ENCODE assay signal across 25 cellular contexts in genomic region chr1:156690673-156691032, GRCh38. TPM values are rescaled to one million over a fixed set of nuclear protein-coding genes. Genes with fewer than 3 reads are reported as not detected.
DNase-seq lines count a peak whose midpoint lies in the region; ATAC-seq, FAIRE-seq and TF ChIP-seq lines count a peak whose summit lies in the region.
"Had no signal": no experiment of that assay in that cellular context is flagged by ENCODE, and none has a peak within 500 bp of the region (broad histone marks: within the 10 kb centered on the region; RNA-seq: fewer than 3 reads in every experiment).

No MANE protein-coding gene starts in this region.

- WGBS in HUES64, result 66% methylated on average over 8 of the region's 8 CpGs

- no peaks in the 10 kb centered on the region for H3K36me3 ChIP-seq in HUES64 (ENCODE audit: insufficient read depth, low read length)
- H3K36me3 ChIP-seq: ascending aorta, neutrophil, uterus had no signal

- TF ChIP-seq CTCF in brain (conservative IDR thresholded peaks at IDR 0.05), result no peak
- TF ChIP-seq CTCF in progenitor cell of endocrine pancreas (IDR thresholded peaks at IDR 0.05; ENCODE audit: unreplicated experiment), result no peak

- H3K27me3 Mint-ChIP-seq in brain, result peaks cover 4% of the 10 kb centered on the region
- H3K27me3 Mint-ChIP-seq in progenitor cell of endocrine pancreas, result peaks cover 4% of the 10 kb centered on the region
- peaks cover 58% of the 10 kb centered on the region for H3K27me3 Mint-ChIP-seq in activated T-cell treated with anti-CD3 and anti-CD28 coated beads, Interleukin-2, amount 50 U/mL, for 4 hours (ENCODE audit: low read depth)

- H3K4me1 ChIP-seq in HUES64 (ENCODE audit: insufficient read depth, low read length), result peaks cover 52% of the 10 kb centered on the region
- H3K4me1 ChIP-seq: uterus had no signal

- no peak for FAIRE-seq in urothelium cell line (lab: Jason Lieb, UNC)
- FAIRE-seq: D721Med had no signal

- H3K9me3 ChIP-seq in HUES64 (ENCODE audit: insufficient read depth, low read depth, low read length) (no peaks in the 10 kb centered on the region), iPS-18c (ENCODE audit: control insufficient read depth, insufficient read depth, low read length) (no peaks in the 10 kb centered on the region)
- H3K9me3 ChIP-seq: ascending aorta, neutrophil, uterus had no signal

- no peaks in the 10 kb centered on the region for H3K9me3 Mint-ChIP-seq in brain
- H3K9me3 Mint-ChIP-seq in progenitor cell of endocrine pancreas (ENCODE audit: low read depth), result no peaks in the 10 kb centered on the region
- H3K9me3 Mint-ChIP-seq in activated T-cell treated with anti-CD3 and anti-CD28 coated beads, Interleukin-2, amount 50 U/mL, for 4 hours, result no peaks in the 10 kb centered on the region
- H3K9me3 Mint-ChIP-seq: activated CD4-positive, alpha-beta memory T cell treated with anti-CD3 and anti-CD28 coated beads, Interleukin-2, amount 10 ng/mL, durations not matched to agents 7 days and 5 days; activated naive CD8-positive, alpha-beta T cell treated with anti-CD3 and anti-CD28 coated beads for 36 hours; T-cell had no signal

- H3K27ac ChIP-seq in HUES64 (ENCODE audit: low read depth, low read length), result no peak overlapping the region
- H3K27ac ChIP-seq: ascending aorta, neutrophil had no signal

- H3K27ac Mint-ChIP-seq in brain (peak overlapping the region in 3 of 5 experiments; percentile 79 to 96 (median 88)), progenitor cell of endocrine pancreas (peak overlapping the region; percentile 62)
- H3K27ac Mint-ChIP-seq: activated CD4-positive, alpha-beta memory T cell treated with anti-CD3 and anti-CD28 coated beads, Interleukin-2, amount 10 ng/mL, durations not matched to agents 7 days and 5 days; activated naive CD8-positive, alpha-beta T cell treated with anti-CD3 and anti-CD28 coated beads for 36 hours; CD14-positive monocyte had no signal

- H3K9ac ChIP-seq in HUES64 (ENCODE audit: low read depth, low read length), result no peak overlapping the region

- H3K4me3 ChIP-seq in HUES64 (ENCODE audit: low read length) (peak overlapping the region; percentile 44; the same call in 1 of the 2 replicates), iPS-18c (ENCODE audit: insufficient read depth, low read depth, low read length) (peak overlapping the region; percentile 40; the same call in 1 of the 2 replicates)
- H3K4me3 ChIP-seq: ascending aorta, uterus had no signal

- H3K4me1 Mint-ChIP-seq in brain (peaks cover 60% of the 10 kb centered on the region), progenitor cell of endocrine pancreas (ENCODE audit: low read depth) (peaks cover 42% of the 10 kb centered on the region)
- peaks cover 22% of the 10 kb centered on the region for H3K4me1 Mint-ChIP-seq in activated T-cell treated with anti-CD3 and anti-CD28 coated beads, Interleukin-2, amount 50 U/mL, for 4 hours (ENCODE audit: low read depth)

- no peak for ATAC-seq in activated T-cell treated with anti-CD3 and anti-CD28 coated beads, Interleukin-2, amount 50 U/mL, for 4 hours
- ATAC-seq: activated CD4-positive, CD25-positive, alpha-beta regulatory T cell treated with anti-CD3 and anti-CD28 coated beads, Interleukin-2, amount 50 U/mL, for 24 hours; T-cell had no signal

- DNase-seq in progenitor cell of endocrine pancreas (ENCODE audit: low spot score, unreplicated experiment), result no peak
- DNase-seq in activated T-cell treated with anti-CD3 and anti-CD28 coated beads, Interleukin-2, amount 50 U/mL, for 4 hours, result no peak
- no peak for DNase-seq in urothelium cell line (ENCODE audit: low spot score)
- no peak for DNase-seq in NCI-H1930 (lab: John Stamatoyannopoulos, UW)
- DNase-seq: activated CD4-positive, alpha-beta memory T cell treated with anti-CD3 and anti-CD28 coated beads, Interleukin-2, amount 10 ng/mL, durations not matched to agents 7 days and 5 days; activated naive CD8-positive, alpha-beta T cell treated with anti-CD3 and anti-CD28 coated beads for 36 hours; EL; foreskin fibroblast; HCEC 1CT; NCI-H2081 treated with DMSO at 0.1 percent for 48 hours; NCI-H446 treated with DMSO at 0.1 percent for 48 hours; SHP77 treated with DMSO at 0.1 percent for 48 hours; T-cell; uterus had no signal

- H3K27me3 ChIP-seq in HUES64 (ENCODE audit: insufficient read depth, low read length), result no peaks in the 10 kb centered on the region; the same call in 1 of the 2 replicates
- H3K27me3 ChIP-seq: uterus had no signal

- H3K4me3 Mint-ChIP-seq in brain (peak overlapping the region; percentile 14 to 83 (median 80)), progenitor cell of endocrine pancreas (ENCODE audit: low read depth) (peak overlapping the region; percentile 24)
- H3K4me3 Mint-ChIP-seq in activated T-cell treated with anti-CD3 and anti-CD28 coated beads, Interleukin-2, amount 50 U/mL, for 4 hours, result no peak overlapping the region
- H3K4me3 Mint-ChIP-seq: activated CD4-positive, alpha-beta memory T cell treated with anti-CD3 and anti-CD28 coated beads, Interleukin-2, amount 10 ng/mL, durations not matched to agents 7 days and 5 days; activated naive CD8-positive, alpha-beta T cell treated with anti-CD3 and anti-CD28 coated beads for 36 hours; T-cell had no signal

- no peaks in the 10 kb centered on the region for H3K36me3 Mint-ChIP-seq in brain
- no peaks in the 10 kb centered on the region for H3K36me3 Mint-ChIP-seq in progenitor cell of endocrine pancreas (ENCODE audit: insufficient read depth)
- no peaks in the 10 kb centered on the region for H3K36me3 Mint-ChIP-seq in activated T-cell treated with anti-CD3 and anti-CD28 coated beads, Interleukin-2, amount 50 U/mL, for 4 hours (ENCODE audit: insufficient read depth)
- H3K36me3 Mint-ChIP-seq: activated naive CD8-positive, alpha-beta T cell treated with anti-CD3 and anti-CD28 coated beads for 36 hours; T-cell had no signal

RNA-seq across cellular contexts. Expression of gene NES, which starts 13.4 kb away (rescaled TPM):
- 116 TPM for polyA plus RNA-seq in HUES64 (2013, experiment 1 of 2)
- 122 TPM for polyA plus RNA-seq in HUES64 (2013, experiment 2 of 2)
- polyA plus RNA-seq in brain (ENCODE audit: insufficient read depth, low read depth, low replicate concordance), result 12.7 TPM
- total RNA-seq in progenitor cell of endocrine pancreas, result 33.9 and 39.2 TPM in 2 replicates
- total RNA-seq in activated T-cell treated with anti-CD3 and anti-CD28 coated beads, Interleukin-2, amount 50 U/mL, for 4 hours, result under 1 TPM; 0.05 to 0.13 (median 0.05) TPM
- total RNA-seq: activated CD4-positive, alpha-beta memory T cell treated with anti-CD3 and anti-CD28 coated beads, Interleukin-2, amount 10 ng/mL, durations not matched to agents 7 days and 5 days; OCI-LY7 had no signal
- polyA plus RNA-seq: CD14-positive monocyte had no signal

RNA-seq across cellular contexts. Expression of gene CRABP2, which starts 14.7 kb away (rescaled TPM):
- polyA plus RNA-seq in HUES64 (2013, experiment 1 of 2), result 229 TPM
- polyA plus RNA-seq in HUES64 (2013, experiment 2 of 2), result 318 TPM
- polyA plus RNA-seq in brain (ENCODE audit: insufficient read depth, low read depth, low replicate concordance), result 10.5 TPM
- 70.4 and 125 TPM in 2 replicates for total RNA-seq in progenitor cell of endocrine pancreas
- total RNA-seq in activated T-cell treated with anti-CD3 and anti-CD28 coated beads, Interleukin-2, amount 50 U/mL, for 4 hours, result 1 to 10 TPM; 1.8 to 2.5 (median 2.4) TPM
- total RNA-seq: ascending aorta had no signal

RNA-seq across cellular contexts. Expression of gene METTL25B, which starts 37.6 kb away (rescaled TPM):
- polyA plus RNA-seq in HUES64 (2013, experiment 1 of 2), result 15.7 TPM
- 22.1 TPM for polyA plus RNA-seq in HUES64 (2013, experiment 2 of 2)
- polyA plus RNA-seq in brain (ENCODE audit: insufficient read depth, low read depth, low replicate concordance), result 46.8 TPM
- total RNA-seq in progenitor cell of endocrine pancreas, result 40.0 and 42.4 TPM in 2 replicates
- total RNA-seq in activated T-cell treated with anti-CD3 and anti-CD28 coated beads, Interleukin-2, amount 50 U/mL, for 4 hours, result 10 to 100 TPM; 16.6 to 18.9 (median 18.5) TPM

RNA-seq across cellular contexts. Expression of gene ISG20L2, which starts 37.9 kb away (rescaled TPM):
- polyA plus RNA-seq in HUES64 (2013, experiment 1 of 2), result 44.6 TPM
- polyA plus RNA-seq in HUES64 (2013, experiment 2 of 2), result 37.2 TPM
- 41.5 TPM for polyA plus RNA-seq in brain (ENCODE audit: insufficient read depth, low read depth, low replicate concordance)
- 36.9 and 38.9 TPM in 2 replicates for total RNA-seq in progenitor cell of endocrine pancreas
- 10 to 100 TPM; 62.4 to 65.9 (median 63.8) TPM for total RNA-seq in activated T-cell treated with anti-CD3 and anti-CD28 coated beads, Interleukin-2, amount 50 U/mL, for 4 hours

RNA-seq across cellular contexts. Expression of gene BCAN, which starts 48.7 kb away (rescaled TPM):
- polyA plus RNA-seq in HUES64 (2013, experiment 1 of 2), result 1.6 TPM
- polyA plus RNA-seq in HUES64 (2013, experiment 2 of 2), result 2.0 TPM
- 81.5 TPM for polyA plus RNA-seq in brain (ENCODE audit: insufficient read depth, low read depth, low replicate concordance)
- not detected in 2 replicates for total RNA-seq in progenitor cell of endocrine pancreas
- total RNA-seq in activated T-cell treated with anti-CD3 and anti-CD28 coated beads, Interleukin-2, amount 50 U/mL, for 4 hours, result not detected
- total RNA-seq: activated CD4-positive, alpha-beta memory T cell treated with anti-CD3 and anti-CD28 coated beads, Interleukin-2, amount 10 ng/mL, durations not matched to agents 7 days and 5 days; activated naive CD8-positive, alpha-beta T cell treated with anti-CD3 and anti-CD28 coated beads for 36 hours; ascending aorta; liver; M059J; OCI-LY7; T-cell had no signal
- polyA plus RNA-seq: CD14-positive monocyte had no signal

Comparison
In these comparisons a context has a peak if more than half of its experiments do, and no peak if none do; other contexts are left out.
1. RNA of gene NES, which starts 13.4 kb away (total RNA-seq): 33.9 to 39.2 TPM in progenitor cell of endocrine pancreas; 0.05 to 0.13 TPM in activated T-cell treated with anti-CD3 and anti-CD28 coated beads, Interleukin-2, amount 50 U/mL, for 4 hours; every median in the first group is over 10 times any median in the second.
2. RNA of gene CRABP2, which starts 14.7 kb away (total RNA-seq): 70.4 to 125 TPM in progenitor cell of endocrine pancreas; 1.8 to 2.5 TPM in activated T-cell treated with anti-CD3 and anti-CD28 coated beads, Interleukin-2, amount 50 U/mL, for 4 hours; every median in the first group is over 10 times any median in the second.